Comparison of ENCODE assay signal across 8 cellular contexts in the genomic region with DNA sequence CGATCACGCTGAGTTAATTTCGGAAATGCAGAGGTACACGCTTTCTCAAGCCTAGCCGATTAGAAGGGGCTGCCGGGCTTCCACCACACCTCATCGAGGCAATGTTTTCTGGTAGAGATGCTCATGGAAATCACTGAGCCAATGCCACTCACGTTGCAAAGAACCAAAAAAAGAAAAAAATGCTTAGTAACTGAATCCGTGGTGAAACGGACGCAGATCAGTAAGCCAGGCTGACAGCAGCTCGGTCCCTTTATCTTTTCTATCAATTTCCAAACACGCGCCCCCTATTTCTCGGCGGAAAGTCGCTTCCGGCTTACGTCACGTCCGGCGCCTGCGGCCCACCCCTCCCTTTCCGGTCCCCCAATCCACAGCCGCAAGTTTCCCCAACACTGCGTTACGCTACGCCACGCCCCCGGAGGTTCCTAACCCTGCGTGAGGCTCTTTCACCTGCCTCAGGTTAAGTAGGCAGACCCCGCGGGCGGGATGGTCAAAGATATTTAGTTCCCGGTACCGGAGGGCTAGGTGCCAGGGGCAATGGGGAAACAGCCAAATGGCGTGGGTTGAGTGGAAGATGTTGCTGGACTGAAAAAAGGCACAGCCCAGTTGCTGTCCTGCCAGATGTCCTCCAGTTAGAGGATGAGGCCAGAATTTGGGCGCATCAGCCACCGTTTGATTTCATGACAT.
DNase-seq lines count a peak whose midpoint lies in the region; ATAC-seq and TF ChIP-seq lines count a peak whose summit lies in the region.

A gene with protein sequence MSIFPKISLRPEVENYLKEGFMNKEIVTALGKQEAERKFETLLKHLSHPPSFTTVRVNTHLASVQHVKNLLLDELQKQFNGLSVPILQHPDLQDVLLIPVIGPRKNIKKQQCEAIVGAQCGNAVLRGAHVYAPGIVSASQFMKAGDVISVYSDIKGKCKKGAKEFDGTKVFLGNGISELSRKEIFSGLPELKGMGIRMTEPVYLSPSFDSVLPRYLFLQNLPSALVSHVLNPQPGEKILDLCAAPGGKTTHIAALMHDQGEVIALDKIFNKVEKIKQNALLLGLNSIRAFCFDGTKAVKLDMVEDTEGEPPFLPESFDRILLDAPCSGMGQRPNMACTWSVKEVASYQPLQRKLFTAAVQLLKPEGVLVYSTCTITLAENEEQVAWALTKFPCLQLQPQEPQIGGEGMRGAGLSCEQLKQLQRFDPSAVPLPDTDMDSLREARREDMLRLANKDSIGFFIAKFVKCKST (minus strand): TSS at position 264 of the 684 bp plus-strand sequence. CDS start 384 bp downstream, outside the sequence.

- H3K27me3 ChIP-seq in mucosa of rectum (ENCODE audit: control insufficient read depth in 2 of 2, insufficient read depth in 2 of 2, low read length in 2 of 2) = no peaks in the 10 kb centered on the region

- DNase-seq in DMS 273 treated with DMSO at 0.1 percent for 48 hours (lab: John Stamatoyannopoulos, UW) (peak; percentile 39), HuH-7 (ENCODE audit: low spot score) (peak; percentile 71), OCI-M2 (lab: John Stamatoyannopoulos, UW; ENCODE audit: unreplicated experiment) (peak; percentile 27), activated T-cell treated with anti-CD3 and anti-CD28 coated beads for 48 hours (ENCODE audit: low read depth) (peak; percentile 87), erythroblast (lab: John Stamatoyannopoulos, UW) (peak; percentile 97)
- peak; percentile 92 for DNase-seq in stimulated activated CD8-positive, alpha-beta memory T cell treated with anti-CD3 and anti-CD28 coated beads, Interleukin-7, amount 100 ng/mL, for 24 hours (ENCODE audit: low read depth)

- peak within 1 kb of the TSS; percentile 79 to 90 for H3K4me3 ChIP-seq in mucosa of rectum (ENCODE audit: low read length in 2 of 2)

- H3K36me3 ChIP-seq in mucosa of rectum (ENCODE audit: control insufficient read depth in 2 of 2, insufficient read depth in 2 of 2, low read length in 2 of 2) = no peaks in the 10 kb centered on the region

- TF ChIP-seq POLR2A in erythroblast (IDR thresholded peaks at IDR 0.05; ENCODE audit: low read length) = peak; percentile 93

- H3K9ac ChIP-seq in mucosa of rectum (ENCODE audit: low read depth in 1 of 2, low read length in 2 of 2) = peak within 1 kb of the TSS; percentile 86 to 95

- H3K4me1 ChIP-seq in mucosa of rectum (ENCODE audit: control insufficient read depth in 2 of 2, insufficient read depth in 2 of 2, low read length in 2 of 2) = peaks cover 6% of the 10 kb centered on the region in 2 donors

- peak within 1 kb of the TSS; percentile 91 to 95 for H3K27ac ChIP-seq in mucosa of rectum (ENCODE audit: low read depth in 2 of 2, low read length in 2 of 2)

- ATAC-seq in GM21447 (IDR thresholded peaks at IDR 0.05; ENCODE audit: unreplicated experiment) = peak; percentile 94

- H3K9me3 ChIP-seq in mucosa of rectum (ENCODE audit: control insufficient read depth in 2 of 2, low read length in 2 of 2) = no peaks in the 10 kb centered on the region

Comparison
In these comparisons a context has a peak if more than half of its experiments do, and no peak if none do; other contexts are left out.
1. Peak in every context shown above with its lines: DNase-seq, ATAC-seq, H3K4me3 ChIP-seq and H3K27ac ChIP-seq.
2. DNase-seq: peak in every context shown above with its lines; median percentile 97 in erythroblast; 92 in stimulated activated CD8-positive, alpha-beta memory T cell treated with anti-CD3 and anti-CD28 coated beads, Interleukin-7, amount 100 ng/mL, for 24 hours; 87 in activated T-cell treated with anti-CD3 and anti-CD28 coated beads for 48 hours; 71 in HuH-7; 39 in DMS 273 treated with DMSO at 0.1 percent for 48 hours; 27 in OCI-M2.